9 cellular contexts compared by ENCODE assay signal in the genomic region with DNA sequence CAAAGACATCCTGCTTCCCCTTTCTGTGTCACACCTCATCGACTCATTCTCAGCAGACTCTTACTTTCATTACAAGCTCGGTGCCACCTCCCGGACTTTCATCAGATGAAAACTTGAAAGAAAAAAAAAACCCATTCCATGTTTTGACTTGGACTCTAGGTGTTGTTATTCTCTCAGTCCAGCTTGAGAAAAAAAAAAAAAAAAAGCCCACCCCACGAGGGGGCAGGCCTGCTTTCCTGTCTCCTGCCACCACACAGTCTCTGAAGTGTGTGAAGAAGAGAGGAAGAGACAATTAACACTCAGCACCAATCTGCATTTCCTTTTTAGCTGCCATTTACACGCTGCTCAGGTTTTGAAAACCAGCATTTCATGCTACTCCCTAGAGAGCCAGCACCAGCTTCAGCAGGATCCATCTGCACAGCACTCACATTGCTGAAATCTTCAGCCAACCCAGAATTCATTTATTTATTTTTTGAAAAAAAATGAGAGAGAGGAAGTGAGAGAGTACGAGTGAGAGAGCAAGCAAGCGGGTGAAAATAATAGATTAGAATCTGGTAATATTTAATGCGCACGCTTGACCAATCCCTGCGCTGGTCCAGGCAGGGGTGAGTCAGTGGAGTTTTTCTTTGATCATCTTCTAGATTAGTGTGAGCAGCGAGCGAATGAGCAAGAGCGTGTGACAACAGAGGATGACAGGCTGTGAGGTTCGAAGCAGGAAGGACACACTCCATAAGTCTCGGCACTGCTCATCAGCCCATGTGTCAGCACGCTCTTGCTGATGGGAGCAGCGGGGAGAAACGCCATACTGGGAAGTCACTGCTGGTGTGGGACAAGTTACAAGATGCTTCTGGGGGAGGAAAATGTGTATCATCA. TPM values are rescaled to one million over a fixed set of nuclear protein-coding genes. Genes with fewer than 3 reads are reported as not detected.
DNase-seq lines count a peak whose midpoint lies in the region; ATAC-seq and TF ChIP-seq lines count a peak whose summit lies in the region.
"Had no signal": no experiment of that assay in that cellular context is flagged by ENCODE, and none has a peak within 500 bp of the region (broad histone marks: within the 10 kb centered on the region; RNA-seq: fewer than 3 reads in every experiment).

No MANE protein-coding gene starts in this region.

- H3K79me1 ChIP-seq in neuronal stem cell (ENCODE audit: low read depth, low read length), result no peaks in the 10 kb centered on the region

- intact Hi-C loops in activated CD4-positive, alpha-beta T cell treated with anti-CD3 and anti-CD28 coated beads for 36 hours (cut with DNase I, micrococcal nuclease), result loop anchor here (1.0 to 10.0 kb wide), 20 partner anchors 9 to 1568 kb away; a partner anchor contains a TSS
- intact Hi-C loops in upper lobe of right lung (cut with DNase I), result no loop called here

- no peaks in the 10 kb centered on the region for H3K9me2 ChIP-seq in GM23248 (ENCODE audit: insufficient read depth)
- no peaks in the 10 kb centered on the region for H3K9me2 ChIP-seq in Loucy (replicated peaks; ENCODE audit: low read depth, low read length)

- H3K79me2 ChIP-seq in GM23248 (ENCODE audit: insufficient read depth), result no peaks in the 10 kb centered on the region
- no peaks in the 10 kb centered on the region for H3K79me2 ChIP-seq in Loucy (ENCODE audit: insufficient read depth, low read length)

- peaks cover 2% of the 10 kb centered on the region for H3K9me3 Mint-ChIP-seq in activated CD4-positive, alpha-beta T cell treated with anti-CD3 and anti-CD28 coated beads for 36 hours (ENCODE audit: low read depth)

- TF ChIP-seq CTCF in GM12865 (IDR thresholded peaks at IDR 0.05; ENCODE audit: insufficient read depth, low read depth, low read length, missing control alignments) (no peak), Loucy (conservative IDR thresholded peaks at IDR 0.05; ENCODE audit: low read length) (peak; percentile 55), upper lobe of right lung (IDR thresholded peaks at IDR 0.05) (no peak)

- H3K4me1 ChIP-seq in GM23248 (ENCODE audit: insufficient read depth), result peaks cover 18% of the 10 kb centered on the region; the same call in 1 of the 2 replicates
- peaks cover 22% of the 10 kb centered on the region for H3K4me1 ChIP-seq in Loucy (ENCODE audit: insufficient read depth, low read length, poor library complexity, severe bottlenecking)
- peaks cover 5% of the 10 kb centered on the region for H3K4me1 ChIP-seq in endocrine pancreas (ENCODE audit: control insufficient read depth, insufficient read depth, low read length)
- H3K4me1 ChIP-seq in neuronal stem cell (ENCODE audit: control insufficient read depth in 2 of 2, insufficient read depth in 1 of 2, low read depth in 1 of 2, low read length in 2 of 2), result peaks cover 13 to 15% of the 10 kb centered on the region in 2 donors
- H3K4me1 ChIP-seq in upper lobe of right lung, result peaks cover 11% of the 10 kb centered on the region

- peak overlapping the region; percentile 67 for H3K9ac ChIP-seq in GM23248
- peak overlapping the region; percentile 49 for H3K9ac ChIP-seq in Loucy (ENCODE audit: low read depth, low read length, poor library complexity, severe bottlenecking)
- peak overlapping the region; percentile 39 for H3K9ac ChIP-seq in endocrine pancreas (ENCODE audit: control insufficient read depth, insufficient read depth, low read length)
- no peak overlapping the region for H3K9ac ChIP-seq in neuronal stem cell (ENCODE audit: low read depth, low read length, poor library complexity)

- POLR2A ChIA-PET in activated CD4-positive, alpha-beta T cell treated with anti-CD3 and anti-CD28 coated beads for 36 hours (lab: Charles Lee), result interaction anchor here (0.5 to 3.1 kb wide), 12 partner anchors 8 to 931 kb away, joined by 3 to 34 read pairs (median 4); no protein-coding TSS in a partner anchor

- no peaks in the 10 kb centered on the region for H3K9me3 ChIP-seq in GM23248 (ENCODE audit: low read depth)
- H3K9me3 ChIP-seq in Loucy (ENCODE audit: insufficient read depth, low read depth, low read length), result no peaks in the 10 kb centered on the region
- H3K9me3 ChIP-seq in endocrine pancreas (ENCODE audit: control insufficient read depth, low read length), result no peaks in the 10 kb centered on the region
- H3K9me3 ChIP-seq in neuronal stem cell (replicated peaks in 1 of 2; ENCODE audit: control insufficient read depth in 2 of 2, insufficient read depth in 1 of 2, low read depth in 1 of 2, low read length in 2 of 2), result no peaks in the 10 kb centered on the region
- no peaks in the 10 kb centered on the region for H3K9me3 ChIP-seq in upper lobe of right lung

- H2BK120ac ChIP-seq in neuronal stem cell (ENCODE audit: low read depth, low read length), result no peak overlapping the region

- H2BK12ac ChIP-seq in neuronal stem cell (ENCODE audit: low read length), result no peak overlapping the region

- H4K91ac ChIP-seq in neuronal stem cell (ENCODE audit: low read depth, low read length, poor library complexity), result no peak overlapping the region

- H2AFZ ChIP-seq in GM23248 (peak overlapping the region; percentile 56), Loucy (ENCODE audit: low read length) (peak overlapping the region; percentile 81), neuronal stem cell (ENCODE audit: low read length) (peak overlapping the region; percentile 80)

- 8 to 11% methylated on average over 18 of the region's 18 CpGs for whole genome bisulfite sequencing in GM23248 (ENCODE audit: low coverage in 1 of 2, low lambda C conversion rate in 2 of 2, missing lambda C conversion rate in 2 of 2), 2 experiments
- no CpG with 5 or more reads among the region's 18 CpGs for WGBS in neuronal stem cell (ENCODE audit: extremely low coverage in 2 of 2, insufficient read length in 2 of 2, insufficient replicate concordance in 1 of 2), 2 donors

- H2AK5ac ChIP-seq in neuronal stem cell (ENCODE audit: low read depth, low read length), result no peak overlapping the region

- peak; percentile 92 for DNase-seq in GM12865 (ENCODE audit: low read depth)
- DNase-seq in GM23248, result peak; percentile 97
- peak; percentile 86 for DNase-seq in activated CD4-positive, alpha-beta T cell treated with anti-CD3 and anti-CD28 coated beads for 36 hours
- no peak for DNase-seq in neuronal stem cell (ENCODE audit: low spot score)
- no peak for DNase-seq in upper lobe of right lung
- DNase-seq in amniotic stem cell (lab: John Stamatoyannopoulos, UW), result no peak

- no peaks in the 10 kb centered on the region for H3K27me3 ChIP-seq in GM23248 (replicated peaks; ENCODE audit: insufficient read depth)
- no peaks in the 10 kb centered on the region for H3K27me3 ChIP-seq in Loucy (ENCODE audit: insufficient read depth, low read length, poor library complexity, severe bottlenecking)
- H3K27me3 ChIP-seq in endocrine pancreas (ENCODE audit: control insufficient read depth, insufficient read depth, low read length), result no peaks in the 10 kb centered on the region
- H3K27me3 ChIP-seq in neuronal stem cell (ENCODE audit: control insufficient read depth in 3 of 3, insufficient read depth in 3 of 3, low read depth in 1 of 3, low read length in 3 of 3), result no peaks in the 10 kb centered on the region
- peaks cover 4% of the 10 kb centered on the region for H3K27me3 ChIP-seq in upper lobe of right lung

- H3K18ac ChIP-seq in neuronal stem cell (ENCODE audit: low read length), result peak overlapping the region; percentile 20

- H3F3A ChIP-seq in GM23248 (ENCODE audit: insufficient read depth) (peaks cover 31% of the 10 kb centered on the region), Loucy (ENCODE audit: low read depth) (peaks cover 8% of the 10 kb centered on the region; the same call in 1 of the 2 replicates)

- peak overlapping the region; percentile 60 for H3K4me3 ChIP-seq in GM12865 (ENCODE audit: low read depth, low read length)
- peak overlapping the region; percentile 63 for H3K4me3 ChIP-seq in GM23248
- H3K4me3 ChIP-seq in Loucy (ENCODE audit: low read length, poor library complexity, severe bottlenecking), result peak overlapping the region; percentile 70
- peak overlapping the region; percentile 78 for H3K4me3 ChIP-seq in endocrine pancreas (ENCODE audit: control insufficient read depth, insufficient read depth, low read length)
- H3K4me3 ChIP-seq in neuronal stem cell (ENCODE audit: low read length in 2 of 2), result peak overlapping the region in 1 of 2 donors; percentile 34
- peak overlapping the region; percentile 30 for H3K4me3 ChIP-seq in upper lobe of right lung

- peaks cover 12% of the 10 kb centered on the region for H3K36me3 Mint-ChIP-seq in activated CD4-positive, alpha-beta T cell treated with anti-CD3 and anti-CD28 coated beads for 36 hours (ENCODE audit: low read depth)

- no peak overlapping the region for H3K4me3 Mint-ChIP-seq in activated CD4-positive, alpha-beta T cell treated with anti-CD3 and anti-CD28 coated beads for 36 hours

- in situ Hi-C loops in GM23248 (cut with MboI), result no loop called here

- H3K36me3 ChIP-seq in GM23248 (ENCODE audit: low read depth) (no peaks in the 10 kb centered on the region), Loucy (ENCODE audit: insufficient read depth, low read length) (no peaks in the 10 kb centered on the region), endocrine pancreas (ENCODE audit: control insufficient read depth, insufficient read depth, low read length) (no peaks in the 10 kb centered on the region), neuronal stem cell (replicated peaks in 1 of 2; ENCODE audit: control insufficient read depth in 2 of 2, insufficient read depth in 2 of 2, low read length in 2 of 2) (no peaks in the 10 kb centered on the region), upper lobe of right lung (no peaks in the 10 kb centered on the region)

- no peak overlapping the region for H3K23ac ChIP-seq in neuronal stem cell (ENCODE audit: low read depth, low read length, poor library complexity)

- H3K27ac ChIP-seq in GM23248, result peak overlapping the region; percentile 74
- no peak overlapping the region for H3K27ac ChIP-seq in neuronal stem cell (replicated peaks; ENCODE audit: low read length)
- H3K27ac ChIP-seq in upper lobe of right lung, result peak overlapping the region; percentile 71

- no peak overlapping the region for H2BK5ac ChIP-seq in neuronal stem cell (ENCODE audit: low read length)

- no peaks in the 10 kb centered on the region for H4K20me1 ChIP-seq in GM23248 (ENCODE audit: insufficient read depth)
- no peaks in the 10 kb centered on the region for H4K20me1 ChIP-seq in Loucy (ENCODE audit: insufficient read depth, low read length, poor library complexity, severe bottlenecking)

- no peak overlapping the region for H4K8ac ChIP-seq in neuronal stem cell (ENCODE audit: low read depth, low read length)

- H3K27me3 Mint-ChIP-seq in activated CD4-positive, alpha-beta T cell treated with anti-CD3 and anti-CD28 coated beads for 36 hours, result no peaks in the 10 kb centered on the region

- no peak overlapping the region for H3K4ac ChIP-seq in neuronal stem cell (ENCODE audit: low read length)

- ATAC-seq in activated CD4-positive, alpha-beta T cell treated with anti-CD3 and anti-CD28 coated beads for 36 hours, result peak; percentile 76
- peak; percentile 56 for ATAC-seq in upper lobe of right lung

- peaks cover 17% of the 10 kb centered on the region for H3K4me1 Mint-ChIP-seq in activated CD4-positive, alpha-beta T cell treated with anti-CD3 and anti-CD28 coated beads for 36 hours

- H3K4me2 ChIP-seq in GM23248 (ENCODE audit: unreplicated experiment), result peak overlapping the region; percentile 74
- H3K4me2 ChIP-seq in Loucy (ENCODE audit: low read depth, low read length, poor library complexity, severe bottlenecking), result peak overlapping the region; percentile 78
- H3K4me2 ChIP-seq in neuronal stem cell (ENCODE audit: insufficient read depth, low read length, poor library complexity, severe bottlenecking), result peak overlapping the region; percentile 32

- CTCF ChIA-PET in activated CD4-positive, alpha-beta T cell treated with anti-CD3 and anti-CD28 coated beads for 36 hours (lab: Charles Lee), result interaction anchor here (0.7 to 2.6 kb wide), 22 partner anchors 8 to 364 kb away, joined by 3 to 14 read pairs (median 3); a partner anchor contains a TSS

- H3K14ac ChIP-seq in neuronal stem cell (ENCODE audit: low read length), result no peak overlapping the region

- no peak overlapping the region for H3K27ac Mint-ChIP-seq in activated CD4-positive, alpha-beta T cell treated with anti-CD3 and anti-CD28 coated beads for 36 hours

- H2BK15ac ChIP-seq in neuronal stem cell (ENCODE audit: low read length), result no peak overlapping the region

RNA-seq across cellular contexts. Expression of a gene that starts 23.5 kb away (rescaled TPM):
- not detected in 2 replicates for total RNA-seq in GM23248 (2014; rRNA removed; shearing (Covaris generic))
- not detected in 2 replicates for polyA plus RNA-seq in GM23248 (2016; fragmentation: Nextera tagmentation; extraction: Ambion mirVana)
- total RNA-seq in activated CD4-positive, alpha-beta T cell treated with anti-CD3 and anti-CD28 coated beads for 36 hours, result under 1 TPM; 0.23 to 0.27 TPM
- not detected for polyA plus RNA-seq in neuronal stem cell (2013, experiment 1 of 2)
- not detected for polyA plus RNA-seq in neuronal stem cell (2013, experiment 2 of 2)
- not detected for total RNA-seq in upper lobe of right lung
- polyA plus RNA-seq: keratinocyte had no signal

RNA-seq across cellular contexts. Expression of a gene that starts 35.1 kb away (rescaled TPM):
- total RNA-seq in GM23248 (2014; rRNA removed; shearing (Covaris generic)), result not detected in 2 replicates
- polyA plus RNA-seq in GM23248 (2016; fragmentation: Nextera tagmentation; extraction: Ambion mirVana), result not detected in 2 replicates
- total RNA-seq in activated CD4-positive, alpha-beta T cell treated with anti-CD3 and anti-CD28 coated beads for 36 hours, result not detected
- polyA plus RNA-seq in neuronal stem cell (2013, experiment 1 of 2), result 0.03 TPM
- polyA plus RNA-seq in neuronal stem cell (2013, experiment 2 of 2), result not detected
- total RNA-seq in upper lobe of right lung, result not detected
- polyA plus RNA-seq: keratinocyte had no signal

Comparison
In these comparisons a context has a peak if more than half of its experiments do, and no peak if none do; other contexts are left out.
1. DNase-seq: peak in GM12865 (single experiment), GM23248 (single experiment) and activated CD4-positive, alpha-beta T cell treated with anti-CD3 and anti-CD28 coated beads for 36 hours (single experiment); none in neuronal stem cell (single experiment), upper lobe of right lung (single experiment) and amniotic stem cell (single experiment).
2. Peak in every context shown above with its lines, with median percentiles within 50 percentile points of each other: H2AFZ ChIP-seq and H3K4me2 ChIP-seq.